In genomic region chr2:77938462-77938861, GRCh38 we compare ENCODE assay signal across 29 cellular contexts.
"Had no signal": no experiment of that assay in that cellular context is flagged by ENCODE, and none has a peak within 500 bp of the region (broad histone marks: within the 10 kb centered on the region; RNA-seq: fewer than 3 reads in every experiment).

No MANE protein-coding gene starts in this region.

- H3K27ac ChIP-seq: stomach, suprapubic skin, testis, thoracic aorta, thyroid gland, tibial artery, tibial nerve, transverse colon, upper lobe of left lung, upper lobe of right lung, uterus, vagina had no signal

- H3K9me3 Mint-ChIP-seq: type B pancreatic cell had no signal

- FAIRE-seq: urothelium cell line had no signal

- H3K36me3 ChIP-seq: stomach, suprapubic skin, thoracic aorta, thyroid gland, tibial artery, tibial nerve, transverse colon, upper lobe of left lung, upper lobe of right lung, uterus, vagina had no signal

- H3K4me3 ChIP-seq: stomach, suprapubic skin, testis, thoracic aorta, thyroid gland, tibial artery, tibial nerve, transverse colon, upper lobe of left lung, upper lobe of right lung, uterus, vagina had no signal

- H3K27me3 ChIP-seq: stomach, suprapubic skin, testis, thyroid gland, tibial artery, tibial nerve, transverse colon, upper lobe of left lung, upper lobe of right lung, vagina had no signal

- ATAC-seq: stimulated activated effector memory CD8-positive, alpha-beta T cell treated with anti-CD3 and anti-CD28 coated beads, Interleukin-12 subunit alpha, Interleukin-12 subunit beta, amount 100 ng/mL, for 72 hours; stimulated activated memory B cell treated with anti-CD40 and anti-IgM and Interleukin-4, amounts not matched to agents 10 μg/mL and 1 μg/mL and 100 μg/mL, for 72 hours; stimulated activated naive B cell treated with anti-CD40 and anti-IgM and Interleukin-4, amounts not matched to agents 10 μg/mL and 1 μg/mL and 100 μg/mL, for 72 hours; stimulated activated naive CD8-positive, alpha-beta T cell treated with anti-CD3 and anti-CD28 coated beads, Interleukin-15, amount 100 ng/mL, for 72 hours; stimulated activated naive CD8-positive, alpha-beta T cell treated with anti-CD3 and anti-CD28 coated beads, Interleukin-15, Interleukin-2, amounts not matched to agents 100 U/mL and 50 U/mL, for 24 hours; upper lobe of right lung had no signal

- H3K4me1 ChIP-seq: stomach, suprapubic skin, testis, thyroid gland, tibial artery, tibial nerve, transverse colon, upper lobe of left lung, upper lobe of right lung, uterus, vagina had no signal

- H3K27ac Mint-ChIP-seq: stimulated activated effector memory CD8-positive, alpha-beta T cell treated with anti-CD3 and anti-CD28 coated beads, Interleukin-12 subunit alpha, Interleukin-12 subunit beta, amount 100 ng/mL, for 72 hours; stimulated activated memory B cell treated with anti-CD40 and anti-IgM and Interleukin-4, amounts not matched to agents 10 μg/mL and 1 μg/mL and 100 μg/mL, for 72 hours; stimulated activated naive B cell treated with anti-CD40 and anti-IgM and Interleukin-4, amounts not matched to agents 10 μg/mL and 1 μg/mL and 100 μg/mL, for 72 hours; stimulated activated naive CD8-positive, alpha-beta T cell treated with anti-CD3 and anti-CD28 coated beads, Interleukin-15, amount 100 ng/mL, for 72 hours; stimulated activated naive CD8-positive, alpha-beta T cell treated with anti-CD3 and anti-CD28 coated beads, Interleukin-15, Interleukin-2, amounts not matched to agents 100 ng/mL and 50 ng/mL, for 24 hours; type B pancreatic cell had no signal

- H3K36me3 Mint-ChIP-seq: stimulated activated effector memory CD8-positive, alpha-beta T cell treated with anti-CD3 and anti-CD28 coated beads, Interleukin-12 subunit alpha, Interleukin-12 subunit beta, amount 100 ng/mL, for 72 hours; stimulated activated memory B cell treated with anti-CD40 and anti-IgM and Interleukin-4, amounts not matched to agents 10 μg/mL and 1 μg/mL and 100 μg/mL, for 72 hours; stimulated activated naive B cell treated with anti-CD40 and anti-IgM and Interleukin-4, amounts not matched to agents 10 μg/mL and 1 μg/mL and 100 μg/mL, for 72 hours; type B pancreatic cell had no signal

- DNase-seq: stimulated activated CD4-positive, alpha-beta T cell treated with anti-CD3 and anti-CD28 coated beads, Interleukin-2, amount 100 ng/mL, for 48 hours; stimulated activated CD4-positive, alpha-beta T cell treated with anti-CD3 and anti-CD28 coated beads, Interleukin-4, amount 100 ng/mL, for 1 hour; stimulated activated CD4-positive, alpha-beta T cell treated with anti-CD3 and anti-CD28 coated beads, Interleukin-4, amount 100 ng/mL, for 24 hours; stimulated activated CD4-positive, alpha-beta T cell treated with anti-CD3 and anti-CD28 coated beads, Interleukin-4, amount 100 ng/mL, for 4 hours; stimulated activated CD8-positive, alpha-beta memory T cell treated with anti-CD3 and anti-CD28 coated beads, Interleukin-4, amount 100 ng/mL, for 48 hours; stimulated activated naive B cell treated with anti-CD40 and anti-IgM and Interleukin-4, amounts not matched to agents 10 μg/mL and 1 μg/mL and 100 μg/mL, for 72 hours; stimulated activated naive CD4-positive, alpha-beta T cell; stimulated activated naive CD4-positive, alpha-beta T cell treated with Interleukin-2 at 50 U/mL for 16 hours; stimulated activated naive CD8-positive, alpha-beta T cell treated with anti-CD3 and anti-CD28 coated beads, Interleukin-15, amount 100 ng/mL, for 72 hours; stimulated activated naive CD8-positive, alpha-beta T cell treated with anti-CD3 and anti-CD28 coated beads, Interleukin-15, Interleukin-2, amounts not matched to agents 100 U/mL and 50 U/mL, for 24 hours; stomach; substantia nigra; testis; thyroid gland; tibial artery; transverse colon; trophoblast cell; upper lobe of left lung; upper lobe of right lung; uterus had no signal

- H3K4me1 Mint-ChIP-seq: stimulated activated effector memory CD8-positive, alpha-beta T cell treated with anti-CD3 and anti-CD28 coated beads, Interleukin-12 subunit alpha, Interleukin-12 subunit beta, amount 100 ng/mL, for 72 hours; stimulated activated memory B cell treated with anti-CD40 and anti-IgM and Interleukin-4, amounts not matched to agents 10 μg/mL and 1 μg/mL and 100 μg/mL, for 72 hours; stimulated activated naive B cell treated with anti-CD40 and anti-IgM and Interleukin-4, amounts not matched to agents 10 μg/mL and 1 μg/mL and 100 μg/mL, for 72 hours; stimulated activated naive CD8-positive, alpha-beta T cell treated with anti-CD3 and anti-CD28 coated beads, Interleukin-15, amount 100 ng/mL, for 72 hours had no signal

- H3K27me3 Mint-ChIP-seq: stimulated activated memory B cell treated with anti-CD40 and anti-IgM and Interleukin-4, amounts not matched to agents 10 μg/mL and 1 μg/mL and 100 μg/mL, for 72 hours; stimulated activated naive B cell treated with anti-CD40 and anti-IgM and Interleukin-4, amounts not matched to agents 10 μg/mL and 1 μg/mL and 100 μg/mL, for 72 hours; stimulated activated naive CD8-positive, alpha-beta T cell treated with anti-CD3 and anti-CD28 coated beads, Interleukin-15, amount 100 ng/mL, for 72 hours; stimulated activated naive CD8-positive, alpha-beta T cell treated with anti-CD3 and anti-CD28 coated beads, Interleukin-15, Interleukin-2, amounts not matched to agents 100 ng/mL and 50 ng/mL, for 24 hours; type B pancreatic cell had no signal

- H3K4me3 Mint-ChIP-seq: stimulated activated effector memory CD8-positive, alpha-beta T cell treated with anti-CD3 and anti-CD28 coated beads, Interleukin-12 subunit alpha, Interleukin-12 subunit beta, amount 100 ng/mL, for 72 hours; stimulated activated memory B cell treated with anti-CD40 and anti-IgM and Interleukin-4, amounts not matched to agents 10 μg/mL and 1 μg/mL and 100 μg/mL, for 72 hours; stimulated activated naive B cell treated with anti-CD40 and anti-IgM and Interleukin-4, amounts not matched to agents 10 μg/mL and 1 μg/mL and 100 μg/mL, for 72 hours; stimulated activated naive CD8-positive, alpha-beta T cell treated with anti-CD3 and anti-CD28 coated beads, Interleukin-15, amount 100 ng/mL, for 72 hours; stimulated activated naive CD8-positive, alpha-beta T cell treated with anti-CD3 and anti-CD28 coated beads, Interleukin-15, Interleukin-2, amounts not matched to agents 100 ng/mL and 50 ng/mL, for 24 hours; type B pancreatic cell had no signal

- H3K9me3 ChIP-seq: stomach, suprapubic skin, testis, thoracic aorta, thyroid gland, tibial artery, tibial nerve, transverse colon, upper lobe of left lung, upper lobe of right lung, uterus, vagina had no signal
